1 cellular context compared by ENCODE assay signal in the genomic region with DNA sequence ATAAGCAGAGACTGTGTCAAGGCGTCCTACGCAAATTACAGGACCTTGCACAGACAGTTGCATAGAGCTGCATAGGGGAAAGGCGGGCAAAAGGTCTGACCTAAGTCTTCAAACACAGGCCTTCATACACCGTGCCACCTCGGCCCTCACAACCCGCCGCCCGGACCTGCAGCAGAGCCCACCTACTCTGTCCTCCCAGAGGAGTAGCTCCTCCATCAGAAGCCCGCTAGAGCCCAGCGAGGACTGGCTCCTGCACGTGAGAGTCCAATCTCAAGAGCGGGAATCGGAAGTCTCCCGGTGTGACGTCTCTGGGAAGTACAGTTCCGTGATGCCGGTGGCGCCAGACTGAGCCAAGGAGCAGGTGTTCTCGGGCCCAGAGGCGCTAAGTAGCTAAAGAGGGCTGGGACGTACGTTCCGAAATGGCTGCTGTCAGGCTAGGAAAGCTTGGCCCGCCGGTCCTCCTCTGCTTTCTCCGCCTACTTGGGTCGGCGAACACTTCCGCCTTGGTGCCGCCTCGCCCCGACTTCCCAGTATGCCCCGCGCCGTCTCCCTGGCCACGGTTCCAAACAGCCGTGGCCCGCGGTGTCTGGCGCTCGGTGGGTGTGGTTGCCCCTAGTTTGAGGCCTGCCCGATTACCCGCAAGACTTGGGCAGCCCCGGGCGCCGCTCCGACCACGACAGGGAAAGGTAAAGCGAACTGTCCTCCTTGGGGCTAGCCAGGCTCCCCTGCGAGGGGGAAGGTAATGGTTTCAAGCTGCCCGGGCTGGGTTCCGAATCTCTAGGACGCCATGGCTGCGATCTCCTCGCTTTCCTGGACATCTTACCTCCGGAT.
TF ChIP-seq lines count a peak whose summit lies in the region.

A gene with protein sequence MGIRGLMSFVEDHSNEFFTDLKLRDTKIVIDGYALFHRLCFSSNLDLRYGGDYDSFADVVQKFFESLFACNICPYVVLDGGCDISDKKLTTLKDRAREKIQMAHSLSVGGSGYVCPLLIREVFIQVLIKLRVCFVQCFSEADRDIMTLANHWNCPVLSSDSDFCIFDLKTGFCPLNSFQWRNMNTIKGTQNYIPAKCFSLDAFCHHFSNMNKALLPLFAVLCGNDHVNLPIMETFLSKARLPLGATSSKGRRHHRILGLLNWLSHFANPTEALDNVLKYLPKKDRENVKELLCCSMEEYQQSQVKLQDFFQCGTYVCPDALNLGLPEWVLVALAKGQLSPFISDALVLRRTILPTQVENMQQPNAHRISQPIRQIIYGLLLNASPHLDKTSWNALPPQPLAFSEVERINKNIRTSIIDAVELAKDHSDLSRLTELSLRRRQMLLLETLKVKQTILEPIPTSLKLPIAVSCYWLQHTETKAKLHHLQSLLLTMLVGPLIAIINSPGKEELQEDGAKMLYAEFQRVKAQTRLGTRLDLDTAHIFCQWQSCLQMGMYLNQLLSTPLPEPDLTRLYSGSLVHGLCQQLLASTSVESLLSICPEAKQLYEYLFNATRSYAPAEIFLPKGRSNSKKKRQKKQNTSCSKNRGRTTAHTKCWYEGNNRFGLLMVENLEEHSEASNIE (minus strand): TSS at position 505 of the 831 bp plus-strand sequence. CDS start 1,519 bp downstream, outside the sequence.
A gene with protein sequence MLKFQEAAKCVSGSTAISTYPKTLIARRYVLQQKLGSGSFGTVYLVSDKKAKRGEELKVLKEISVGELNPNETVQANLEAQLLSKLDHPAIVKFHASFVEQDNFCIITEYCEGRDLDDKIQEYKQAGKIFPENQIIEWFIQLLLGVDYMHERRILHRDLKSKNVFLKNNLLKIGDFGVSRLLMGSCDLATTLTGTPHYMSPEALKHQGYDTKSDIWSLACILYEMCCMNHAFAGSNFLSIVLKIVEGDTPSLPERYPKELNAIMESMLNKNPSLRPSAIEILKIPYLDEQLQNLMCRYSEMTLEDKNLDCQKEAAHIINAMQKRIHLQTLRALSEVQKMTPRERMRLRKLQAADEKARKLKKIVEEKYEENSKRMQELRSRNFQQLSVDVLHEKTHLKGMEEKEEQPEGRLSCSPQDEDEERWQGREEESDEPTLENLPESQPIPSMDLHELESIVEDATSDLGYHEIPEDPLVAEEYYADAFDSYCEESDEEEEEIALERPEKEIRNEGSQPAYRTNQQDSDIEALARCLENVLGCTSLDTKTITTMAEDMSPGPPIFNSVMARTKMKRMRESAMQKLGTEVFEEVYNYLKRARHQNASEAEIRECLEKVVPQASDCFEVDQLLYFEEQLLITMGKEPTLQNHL (plus strand): TSS at position 557 of the 831 bp plus-strand sequence. CDS start 2,832 bp downstream, outside the sequence.

TF ChIP-seq in GM12878, 131 proteins besides CTCF, POLR2A, EP300 and RAD21 (continues in another document):
- no peak for TF ChIP-seq TCF7 (IDR thresholded peaks at IDR 0.05; ENCODE audit: borderline replicate concordance)
- TF ChIP-seq PAX8 (IDR thresholded peaks at IDR 0.05): no peak
- TF ChIP-seq NFYA (IDR thresholded peaks at IDR 0.05; ENCODE audit: borderline replicate concordance, low read depth, low read length): no peak
- TF ChIP-seq, protein P1, sequence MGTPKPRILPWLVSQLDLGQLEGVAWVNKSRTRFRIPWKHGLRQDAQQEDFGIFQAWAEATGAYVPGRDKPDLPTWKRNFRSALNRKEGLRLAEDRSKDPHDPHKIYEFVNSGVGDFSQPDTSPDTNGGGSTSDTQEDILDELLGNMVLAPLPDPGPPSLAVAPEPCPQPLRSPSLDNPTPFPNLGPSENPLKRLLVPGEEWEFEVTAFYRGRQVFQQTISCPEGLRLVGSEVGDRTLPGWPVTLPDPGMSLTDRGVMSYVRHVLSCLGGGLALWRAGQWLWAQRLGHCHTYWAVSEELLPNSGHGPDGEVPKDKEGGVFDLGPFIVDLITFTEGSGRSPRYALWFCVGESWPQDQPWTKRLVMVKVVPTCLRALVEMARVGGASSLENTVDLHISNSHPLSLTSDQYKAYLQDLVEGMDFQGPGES (IDR thresholded peaks at IDR 0.05): no peak
- no peak for TF ChIP-seq RBBP5 (conservative IDR thresholded peaks at IDR 0.05)
- no peak for TF ChIP-seq WRNIP1 (IDR thresholded peaks at IDR 0.05; ENCODE audit: borderline replicate concordance, low read depth, low read length)
- peak; percentile 66; the same call in 1 of the 2 replicates for TF ChIP-seq TARDBP (IDR thresholded peaks at IDR 0.05; ENCODE audit: borderline replicate concordance)
- TF ChIP-seq, protein P2, sequence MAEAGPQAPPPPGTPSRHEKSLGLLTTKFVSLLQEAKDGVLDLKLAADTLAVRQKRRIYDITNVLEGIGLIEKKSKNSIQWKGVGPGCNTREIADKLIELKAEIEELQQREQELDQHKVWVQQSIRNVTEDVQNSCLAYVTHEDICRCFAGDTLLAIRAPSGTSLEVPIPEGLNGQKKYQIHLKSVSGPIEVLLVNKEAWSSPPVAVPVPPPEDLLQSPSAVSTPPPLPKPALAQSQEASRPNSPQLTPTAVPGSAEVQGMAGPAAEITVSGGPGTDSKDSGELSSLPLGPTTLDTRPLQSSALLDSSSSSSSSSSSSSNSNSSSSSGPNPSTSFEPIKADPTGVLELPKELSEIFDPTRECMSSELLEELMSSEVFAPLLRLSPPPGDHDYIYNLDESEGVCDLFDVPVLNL (IDR thresholded peaks at IDR 0.05; ENCODE audit: low read depth, low read length): 0 out of 2 replicates have a peak, but pooled peaks have one; percentile 2
- TF ChIP-seq BACH1 (IDR thresholded peaks at IDR 0.05; ENCODE audit: borderline replicate concordance): peak; percentile 46; the same call in 1 of the 2 replicates
- TF ChIP-seq YY1 (IDR thresholded peaks at IDR 0.05; ENCODE audit: low read depth, low read length): peak; percentile 91
- TF ChIP-seq, protein P3, sequence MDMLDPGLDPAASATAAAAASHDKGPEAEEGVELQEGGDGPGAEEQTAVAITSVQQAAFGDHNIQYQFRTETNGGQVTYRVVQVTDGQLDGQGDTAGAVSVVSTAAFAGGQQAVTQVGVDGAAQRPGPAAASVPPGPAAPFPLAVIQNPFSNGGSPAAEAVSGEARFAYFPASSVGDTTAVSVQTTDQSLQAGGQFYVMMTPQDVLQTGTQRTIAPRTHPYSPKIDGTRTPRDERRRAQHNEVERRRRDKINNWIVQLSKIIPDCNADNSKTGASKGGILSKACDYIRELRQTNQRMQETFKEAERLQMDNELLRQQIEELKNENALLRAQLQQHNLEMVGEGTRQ (IDR thresholded peaks at IDR 0.05; ENCODE audit: borderline replicate concordance, low read depth, low read length): no peak
- no peak for TF ChIP-seq RELA (IDR thresholded peaks at IDR 0.05; ENCODE audit: borderline replicate concordance, partially characterized antibody)
- TF ChIP-seq RCOR1 (conservative IDR thresholded peaks at IDR 0.05; ENCODE audit: low read depth, low read length): 0 out of 2 replicates have a peak, but pooled peaks have one; percentile 48
- TF ChIP-seq, protein P4, sequence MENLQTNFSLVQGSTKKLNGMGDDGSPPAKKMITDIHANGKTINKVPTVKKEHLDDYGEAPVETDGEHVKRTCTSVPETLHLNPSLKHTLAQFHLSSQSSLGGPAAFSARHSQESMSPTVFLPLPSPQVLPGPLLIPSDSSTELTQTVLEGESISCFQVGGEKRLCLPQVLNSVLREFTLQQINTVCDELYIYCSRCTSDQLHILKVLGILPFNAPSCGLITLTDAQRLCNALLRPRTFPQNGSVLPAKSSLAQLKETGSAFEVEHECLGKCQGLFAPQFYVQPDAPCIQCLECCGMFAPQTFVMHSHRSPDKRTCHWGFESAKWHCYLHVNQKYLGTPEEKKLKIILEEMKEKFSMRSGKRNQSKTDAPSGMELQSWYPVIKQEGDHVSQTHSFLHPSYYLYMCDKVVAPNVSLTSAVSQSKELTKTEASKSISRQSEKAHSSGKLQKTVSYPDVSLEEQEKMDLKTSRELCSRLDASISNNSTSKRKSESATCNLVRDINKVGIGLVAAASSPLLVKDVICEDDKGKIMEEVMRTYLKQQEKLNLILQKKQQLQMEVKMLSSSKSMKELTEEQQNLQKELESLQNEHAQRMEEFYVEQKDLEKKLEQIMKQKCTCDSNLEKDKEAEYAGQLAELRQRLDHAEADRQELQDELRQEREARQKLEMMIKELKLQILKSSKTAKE (IDR thresholded peaks at IDR 0.05; ENCODE audit: low read depth, poor library complexity, severe bottlenecking): no peak
- TF ChIP-seq RUNX3 (IDR thresholded peaks at IDR 0.05; ENCODE audit: low read length): peak; percentile 27; the same call in 1 of the 2 replicates
- no peak for TF ChIP-seq SREBF1 (IDR thresholded peaks at IDR 0.05; ENCODE audit: low read length)
- TF ChIP-seq, protein P5, sequence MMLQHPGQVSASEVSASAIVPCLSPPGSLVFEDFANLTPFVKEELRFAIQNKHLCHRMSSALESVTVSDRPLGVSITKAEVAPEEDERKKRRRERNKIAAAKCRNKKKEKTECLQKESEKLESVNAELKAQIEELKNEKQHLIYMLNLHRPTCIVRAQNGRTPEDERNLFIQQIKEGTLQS (IDR thresholded peaks at IDR 0.05; ENCODE audit: borderline replicate concordance, extremely low read depth, low read depth, low read length): no peak
- peak; percentile 94 for TF ChIP-seq SIN3A (IDR thresholded peaks at IDR 0.05; ENCODE audit: low read depth, low read length)
- TF ChIP-seq, protein P6, sequence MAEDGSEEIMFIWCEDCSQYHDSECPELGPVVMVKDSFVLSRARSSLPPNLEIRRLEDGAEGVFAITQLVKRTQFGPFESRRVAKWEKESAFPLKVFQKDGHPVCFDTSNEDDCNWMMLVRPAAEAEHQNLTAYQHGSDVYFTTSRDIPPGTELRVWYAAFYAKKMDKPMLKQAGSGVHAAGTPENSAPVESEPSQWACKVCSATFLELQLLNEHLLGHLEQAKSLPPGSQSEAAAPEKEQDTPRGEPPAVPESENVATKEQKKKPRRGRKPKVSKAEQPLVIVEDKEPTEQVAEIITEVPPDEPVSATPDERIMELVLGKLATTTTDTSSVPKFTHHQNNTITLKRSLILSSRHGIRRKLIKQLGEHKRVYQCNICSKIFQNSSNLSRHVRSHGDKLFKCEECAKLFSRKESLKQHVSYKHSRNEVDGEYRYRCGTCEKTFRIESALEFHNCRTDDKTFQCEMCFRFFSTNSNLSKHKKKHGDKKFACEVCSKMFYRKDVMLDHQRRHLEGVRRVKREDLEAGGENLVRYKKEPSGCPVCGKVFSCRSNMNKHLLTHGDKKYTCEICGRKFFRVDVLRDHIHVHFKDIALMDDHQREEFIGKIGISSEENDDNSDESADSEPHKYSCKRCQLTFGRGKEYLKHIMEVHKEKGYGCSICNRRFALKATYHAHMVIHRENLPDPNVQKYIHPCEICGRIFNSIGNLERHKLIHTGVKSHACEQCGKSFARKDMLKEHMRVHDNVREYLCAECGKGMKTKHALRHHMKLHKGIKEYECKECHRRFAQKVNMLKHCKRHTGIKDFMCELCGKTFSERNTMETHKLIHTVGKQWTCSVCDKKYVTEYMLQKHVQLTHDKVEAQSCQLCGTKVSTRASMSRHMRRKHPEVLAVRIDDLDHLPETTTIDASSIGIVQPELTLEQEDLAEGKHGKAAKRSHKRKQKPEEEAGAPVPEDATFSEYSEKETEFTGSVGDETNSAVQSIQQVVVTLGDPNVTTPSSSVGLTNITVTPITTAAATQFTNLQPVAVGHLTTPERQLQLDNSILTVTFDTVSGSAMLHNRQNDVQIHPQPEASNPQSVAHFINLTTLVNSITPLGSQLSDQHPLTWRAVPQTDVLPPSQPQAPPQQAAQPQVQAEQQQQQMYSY (CRISPR knock-in tag; IDR thresholded peaks at IDR 0.05): no peak
- TF ChIP-seq, protein P7, sequence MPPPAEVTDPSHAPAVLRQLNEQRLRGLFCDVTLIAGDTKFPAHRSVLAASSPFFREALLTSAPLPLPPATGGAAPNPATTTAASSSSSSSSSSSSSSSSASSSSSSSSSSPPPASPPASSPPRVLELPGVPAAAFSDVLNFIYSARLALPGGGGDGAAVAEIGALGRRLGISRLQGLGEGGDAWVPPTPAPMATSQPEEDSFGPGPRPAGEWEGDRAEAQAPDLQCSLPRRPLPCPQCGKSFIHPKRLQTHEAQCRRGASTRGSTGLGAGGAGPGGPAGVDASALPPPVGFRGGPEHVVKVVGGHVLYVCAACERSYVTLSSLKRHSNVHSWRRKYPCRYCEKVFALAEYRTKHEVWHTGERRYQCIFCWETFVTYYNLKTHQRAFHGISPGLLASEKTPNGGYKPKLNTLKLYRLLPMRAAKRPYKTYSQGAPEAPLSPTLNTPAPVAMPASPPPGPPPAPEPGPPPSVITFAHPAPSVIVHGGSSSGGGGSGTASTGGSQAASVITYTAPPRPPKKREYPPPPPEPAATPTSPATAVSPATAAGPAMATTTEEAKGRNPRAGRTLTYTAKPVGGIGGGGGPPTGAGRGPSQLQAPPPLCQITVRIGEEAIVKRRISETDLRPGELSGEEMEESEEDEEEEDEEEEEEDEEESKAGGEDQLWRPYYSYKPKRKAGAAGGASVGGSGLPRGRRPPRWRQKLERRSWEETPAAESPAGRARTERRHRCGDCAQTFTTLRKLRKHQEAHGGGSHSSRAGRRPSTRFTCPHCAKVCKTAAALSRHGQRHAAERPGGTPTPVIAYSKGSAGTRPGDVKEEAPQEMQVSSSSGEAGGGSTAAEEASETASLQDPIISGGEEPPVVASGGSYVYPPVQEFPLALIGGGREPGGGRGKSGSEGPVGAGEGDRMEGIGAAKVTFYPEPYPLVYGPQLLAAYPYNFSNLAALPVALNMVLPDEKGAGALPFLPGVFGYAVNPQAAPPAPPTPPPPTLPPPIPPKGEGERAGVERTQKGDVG (CRISPR knock-in tag; IDR thresholded peaks at IDR 0.05): no peak
- no peak for TF ChIP-seq ETV6 (conservative IDR thresholded peaks at IDR 0.05 in 1 of 2, IDR thresholded peaks at IDR 0.05 in 1 of 2; ENCODE audit: borderline replicate concordance in 1 of 2, low read depth in 1 of 2)
- TF ChIP-seq MYC (IDR thresholded peaks at IDR 0.05; ENCODE audit: insufficient read depth, insufficient read length, insufficient replicate concordance, low read length, severe bottlenecking): no peak
- no peak for TF ChIP-seq ZNF384 (IDR thresholded peaks at IDR 0.05; ENCODE audit: borderline replicate concordance, low read depth, low read length)
- peak; percentile 87; the same call in 1 of the 2 replicates for TF ChIP-seq POLR2AphosphoS2 (IDR thresholded peaks at IDR 0.05; ENCODE audit: low read depth, low read length)
- no peak for TF ChIP-seq KLF5 (IDR thresholded peaks at IDR 0.05; ENCODE audit: partially characterized antibody)
- TF ChIP-seq ZNF24 (IDR thresholded peaks at IDR 0.05): no peak
- no peak for TF ChIP-seq ZNF274 (IDR thresholded peaks at IDR 0.05; ENCODE audit: insufficient read depth, insufficient read length)
- no peak for TF ChIP-seq NR2C2 (IDR thresholded peaks at IDR 0.05; ENCODE audit: borderline replicate concordance, control insufficient read depth, insufficient read length, low read depth)
- TF ChIP-seq, protein P8, sequence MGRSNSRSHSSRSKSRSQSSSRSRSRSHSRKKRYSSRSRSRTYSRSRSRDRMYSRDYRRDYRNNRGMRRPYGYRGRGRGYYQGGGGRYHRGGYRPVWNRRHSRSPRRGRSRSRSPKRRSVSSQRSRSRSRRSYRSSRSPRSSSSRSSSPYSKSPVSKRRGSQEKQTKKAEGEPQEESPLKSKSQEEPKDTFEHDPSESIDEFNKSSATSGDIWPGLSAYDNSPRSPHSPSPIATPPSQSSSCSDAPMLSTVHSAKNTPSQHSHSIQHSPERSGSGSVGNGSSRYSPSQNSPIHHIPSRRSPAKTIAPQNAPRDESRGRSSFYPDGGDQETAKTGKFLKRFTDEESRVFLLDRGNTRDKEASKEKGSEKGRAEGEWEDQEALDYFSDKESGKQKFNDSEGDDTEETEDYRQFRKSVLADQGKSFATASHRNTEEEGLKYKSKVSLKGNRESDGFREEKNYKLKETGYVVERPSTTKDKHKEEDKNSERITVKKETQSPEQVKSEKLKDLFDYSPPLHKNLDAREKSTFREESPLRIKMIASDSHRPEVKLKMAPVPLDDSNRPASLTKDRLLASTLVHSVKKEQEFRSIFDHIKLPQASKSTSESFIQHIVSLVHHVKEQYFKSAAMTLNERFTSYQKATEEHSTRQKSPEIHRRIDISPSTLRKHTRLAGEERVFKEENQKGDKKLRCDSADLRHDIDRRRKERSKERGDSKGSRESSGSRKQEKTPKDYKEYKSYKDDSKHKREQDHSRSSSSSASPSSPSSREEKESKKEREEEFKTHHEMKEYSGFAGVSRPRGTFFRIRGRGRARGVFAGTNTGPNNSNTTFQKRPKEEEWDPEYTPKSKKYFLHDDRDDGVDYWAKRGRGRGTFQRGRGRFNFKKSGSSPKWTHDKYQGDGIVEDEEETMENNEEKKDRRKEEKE (IDR thresholded peaks at IDR 0.05): no peak
